1 cellular context compared by ENCODE assay signal in the genomic region with DNA sequence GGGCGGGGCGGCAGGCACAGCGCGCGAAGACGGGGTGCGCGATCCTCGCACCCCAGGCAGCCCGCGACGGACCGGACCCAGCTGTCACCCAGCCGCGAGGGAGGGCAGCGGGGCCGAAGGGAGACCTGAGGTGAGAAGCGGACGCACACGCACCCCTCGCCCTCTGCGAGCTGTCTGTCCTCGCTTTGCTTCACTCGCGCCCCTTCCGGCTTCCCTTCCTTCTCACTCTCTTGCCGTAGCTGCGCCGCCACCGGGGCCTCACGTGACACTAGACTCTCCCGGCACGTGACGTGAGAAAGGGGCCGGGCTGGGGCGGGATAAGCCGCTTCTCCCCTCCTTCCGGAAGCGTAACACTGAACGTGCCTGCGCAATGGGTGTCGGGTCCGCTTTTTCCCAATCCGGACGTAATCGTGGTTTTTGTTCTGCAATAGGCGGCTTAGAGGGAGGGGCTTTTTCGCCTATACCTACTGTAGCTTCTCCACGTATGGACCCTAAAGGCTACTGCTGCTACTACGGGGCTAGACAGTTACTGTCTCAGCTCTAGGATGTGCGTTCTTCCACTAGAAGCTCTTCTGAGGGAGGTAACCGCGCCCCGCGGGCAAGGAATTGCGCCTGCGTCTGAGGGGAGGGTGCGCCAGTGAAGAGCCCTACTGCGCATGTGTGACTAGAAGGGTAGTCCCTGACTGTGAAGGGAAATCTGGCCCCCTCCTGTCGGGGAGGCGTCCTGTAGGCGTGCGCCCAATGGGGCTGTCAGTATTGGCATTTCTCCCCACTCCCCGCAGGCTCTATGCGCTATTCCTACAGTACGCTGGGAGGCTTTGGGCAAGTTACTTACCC.
TF ChIP-seq lines count a peak whose summit lies in the region.

A gene (minus strand): TSS at position 270 of the 837 bp plus-strand sequence. CDS start 434 bp downstream, outside the sequence.
A gene with protein sequence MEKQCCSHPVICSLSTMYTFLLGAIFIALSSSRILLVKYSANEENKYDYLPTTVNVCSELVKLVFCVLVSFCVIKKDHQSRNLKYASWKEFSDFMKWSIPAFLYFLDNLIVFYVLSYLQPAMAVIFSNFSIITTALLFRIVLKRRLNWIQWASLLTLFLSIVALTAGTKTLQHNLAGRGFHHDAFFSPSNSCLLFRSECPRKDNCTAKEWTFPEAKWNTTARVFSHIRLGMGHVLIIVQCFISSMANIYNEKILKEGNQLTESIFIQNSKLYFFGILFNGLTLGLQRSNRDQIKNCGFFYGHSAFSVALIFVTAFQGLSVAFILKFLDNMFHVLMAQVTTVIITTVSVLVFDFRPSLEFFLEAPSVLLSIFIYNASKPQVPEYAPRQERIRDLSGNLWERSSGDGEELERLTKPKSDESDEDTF (plus strand): TSS at position 353 of the 837 bp plus-strand sequence. CDS start 1,359 bp downstream, outside the sequence.

TF ChIP-seq in HepG2, 621 proteins besides CTCF, POLR2A, EP300 and RAD21 (continued from another document and continues in another):
- TF ChIP-seq, protein P1, sequence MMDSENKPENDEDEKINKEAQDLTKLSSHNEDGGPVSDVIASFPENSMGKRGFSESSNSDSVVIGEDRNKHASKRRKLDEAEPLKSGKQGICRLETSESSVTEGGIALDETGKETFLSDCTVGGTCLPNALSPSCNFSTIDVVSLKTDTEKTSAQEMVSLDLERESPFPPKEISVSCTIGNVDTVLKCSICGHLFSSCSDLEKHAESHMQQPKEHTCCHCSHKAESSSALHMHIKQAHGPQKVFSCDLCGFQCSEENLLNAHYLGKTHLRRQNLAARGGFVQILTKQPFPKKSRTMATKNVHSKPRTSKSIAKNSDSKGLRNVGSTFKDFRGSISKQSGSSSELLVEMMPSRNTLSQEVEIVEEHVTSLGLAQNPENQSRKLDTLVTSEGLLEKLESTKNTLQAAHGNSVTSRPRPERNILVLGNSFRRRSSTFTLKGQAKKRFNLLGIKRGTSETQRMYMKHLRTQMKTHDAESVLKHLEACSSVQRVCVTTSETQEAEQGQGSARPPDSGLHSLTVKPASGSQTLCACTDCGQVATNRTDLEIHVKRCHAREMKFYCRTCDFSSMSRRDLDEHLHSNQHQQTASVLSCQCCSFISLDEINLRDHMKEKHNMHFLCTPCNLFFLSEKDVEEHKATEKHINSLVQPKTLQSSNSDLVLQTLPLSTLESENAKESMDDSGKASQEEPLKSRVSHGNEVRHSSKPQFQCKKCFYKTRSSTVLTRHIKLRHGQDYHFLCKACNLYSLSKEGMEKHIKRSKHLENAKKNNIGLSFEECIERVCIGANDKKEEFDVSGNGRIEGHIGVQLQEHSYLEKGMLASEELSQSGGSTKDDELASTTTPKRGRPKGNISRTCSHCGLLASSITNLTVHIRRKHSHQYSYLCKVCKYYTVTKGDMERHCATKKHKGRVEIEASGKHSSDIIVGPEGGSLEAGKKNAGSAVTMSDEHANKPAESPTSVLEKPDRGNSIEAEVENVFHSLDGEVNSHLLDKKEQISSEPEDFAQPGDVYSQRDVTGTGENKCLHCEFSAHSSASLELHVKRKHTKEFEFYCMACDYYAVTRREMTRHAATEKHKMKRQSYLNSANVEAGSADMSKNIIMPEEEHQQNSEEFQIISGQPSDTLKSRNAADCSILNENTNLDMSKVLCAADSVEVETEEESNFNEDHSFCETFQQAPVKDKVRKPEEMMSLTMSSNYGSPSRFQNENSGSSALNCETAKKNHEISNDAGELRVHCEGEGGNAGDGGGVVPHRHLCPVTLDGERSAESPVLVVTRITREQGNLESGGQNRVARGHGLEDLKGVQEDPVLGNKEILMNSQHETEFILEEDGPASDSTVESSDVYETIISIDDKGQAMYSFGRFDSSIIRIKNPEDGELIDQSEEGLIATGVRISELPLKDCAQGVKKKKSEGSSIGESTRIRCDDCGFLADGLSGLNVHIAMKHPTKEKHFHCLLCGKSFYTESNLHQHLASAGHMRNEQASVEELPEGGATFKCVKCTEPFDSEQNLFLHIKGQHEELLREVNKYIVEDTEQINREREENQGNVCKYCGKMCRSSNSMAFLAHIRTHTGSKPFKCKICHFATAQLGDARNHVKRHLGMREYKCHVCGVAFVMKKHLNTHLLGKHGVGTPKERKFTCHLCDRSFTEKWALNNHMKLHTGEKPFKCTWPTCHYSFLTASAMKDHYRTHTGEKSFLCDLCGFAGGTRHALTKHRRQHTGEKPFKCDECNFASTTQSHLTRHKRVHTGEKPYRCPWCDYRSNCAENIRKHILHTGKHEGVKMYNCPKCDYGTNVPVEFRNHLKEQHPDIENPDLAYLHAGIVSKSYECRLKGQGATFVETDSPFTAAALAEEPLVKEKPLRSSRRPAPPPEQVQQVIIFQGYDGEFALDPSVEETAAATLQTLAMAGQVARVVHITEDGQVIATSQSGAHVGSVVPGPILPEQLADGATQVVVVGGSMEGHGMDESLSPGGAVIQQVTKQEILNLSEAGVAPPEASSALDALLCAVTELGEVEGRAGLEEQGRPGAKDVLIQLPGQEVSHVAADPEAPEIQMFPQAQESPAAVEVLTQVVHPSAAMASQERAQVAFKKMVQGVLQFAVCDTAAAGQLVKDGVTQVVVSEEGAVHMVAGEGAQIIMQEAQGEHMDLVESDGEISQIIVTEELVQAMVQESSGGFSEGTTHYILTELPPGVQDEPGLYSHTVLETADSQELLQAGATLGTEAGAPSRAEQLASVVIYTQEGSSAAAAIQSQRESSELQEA (CRISPR knock-in tag; IDR thresholded peaks at IDR 0.05; ENCODE audit: not compliant biosample characterization), result peak; percentile 59
- TF ChIP-seq, protein P2, sequence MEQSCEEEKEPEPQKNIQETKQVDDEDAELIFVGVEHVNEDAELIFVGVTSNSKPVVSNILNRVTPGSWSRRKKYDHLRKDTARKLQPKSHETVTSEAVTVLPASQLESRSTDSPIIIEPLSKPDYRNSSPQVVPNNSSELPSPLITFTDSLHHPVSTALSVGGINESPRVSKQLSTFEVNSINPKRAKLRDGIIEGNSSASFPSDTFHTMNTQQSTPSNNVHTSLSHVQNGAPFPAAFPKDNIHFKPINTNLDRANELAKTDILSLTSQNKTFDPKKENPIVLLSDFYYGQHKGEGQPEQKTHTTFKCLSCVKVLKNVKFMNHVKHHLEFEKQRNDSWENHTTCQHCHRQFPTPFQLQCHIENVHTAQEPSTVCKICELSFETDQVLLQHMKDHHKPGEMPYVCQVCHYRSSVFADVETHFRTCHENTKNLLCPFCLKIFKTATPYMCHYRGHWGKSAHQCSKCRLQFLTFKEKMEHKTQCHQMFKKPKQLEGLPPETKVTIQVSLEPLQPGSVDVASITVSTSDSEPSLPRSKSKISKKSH (CRISPR knock-in tag; IDR thresholded peaks at IDR 0.05; ENCODE audit: borderline replicate concordance), result no peak; the same call in 1 of the 2 replicates
- TF ChIP-seq, protein P3, sequence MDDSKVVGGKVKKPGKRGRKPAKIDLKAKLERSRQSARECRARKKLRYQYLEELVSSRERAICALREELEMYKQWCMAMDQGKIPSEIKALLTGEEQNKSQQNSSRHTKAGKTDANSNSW (CRISPR knock-in tag; IDR thresholded peaks at IDR 0.05; ENCODE audit: borderline replicate concordance), result peak; percentile 30; the same call in 1 of the 2 replicates
- TF ChIP-seq, protein P4, sequence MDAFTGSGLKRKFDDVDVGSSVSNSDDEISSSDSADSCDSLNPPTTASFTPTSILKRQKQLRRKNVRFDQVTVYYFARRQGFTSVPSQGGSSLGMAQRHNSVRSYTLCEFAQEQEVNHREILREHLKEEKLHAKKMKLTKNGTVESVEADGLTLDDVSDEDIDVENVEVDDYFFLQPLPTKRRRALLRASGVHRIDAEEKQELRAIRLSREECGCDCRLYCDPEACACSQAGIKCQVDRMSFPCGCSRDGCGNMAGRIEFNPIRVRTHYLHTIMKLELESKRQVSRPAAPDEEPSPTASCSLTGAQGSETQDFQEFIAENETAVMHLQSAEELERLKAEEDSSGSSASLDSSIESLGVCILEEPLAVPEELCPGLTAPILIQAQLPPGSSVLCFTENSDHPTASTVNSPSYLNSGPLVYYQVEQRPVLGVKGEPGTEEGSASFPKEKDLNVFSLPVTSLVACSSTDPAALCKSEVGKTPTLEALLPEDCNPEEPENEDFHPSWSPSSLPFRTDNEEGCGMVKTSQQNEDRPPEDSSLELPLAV (CRISPR knock-in tag; conservative IDR thresholded peaks at IDR 0.05; ENCODE audit: low read depth), result no peak
- TF ChIP-seq SMAD9 (CRISPR knock-in tag; IDR thresholded peaks at IDR 0.05), result no peak
- peak; percentile 51 for TF ChIP-seq RBM39 (IDR thresholded peaks at IDR 0.05; ENCODE audit: low read depth, low read length, poor library complexity, severe bottlenecking)
- TF ChIP-seq, protein P5, sequence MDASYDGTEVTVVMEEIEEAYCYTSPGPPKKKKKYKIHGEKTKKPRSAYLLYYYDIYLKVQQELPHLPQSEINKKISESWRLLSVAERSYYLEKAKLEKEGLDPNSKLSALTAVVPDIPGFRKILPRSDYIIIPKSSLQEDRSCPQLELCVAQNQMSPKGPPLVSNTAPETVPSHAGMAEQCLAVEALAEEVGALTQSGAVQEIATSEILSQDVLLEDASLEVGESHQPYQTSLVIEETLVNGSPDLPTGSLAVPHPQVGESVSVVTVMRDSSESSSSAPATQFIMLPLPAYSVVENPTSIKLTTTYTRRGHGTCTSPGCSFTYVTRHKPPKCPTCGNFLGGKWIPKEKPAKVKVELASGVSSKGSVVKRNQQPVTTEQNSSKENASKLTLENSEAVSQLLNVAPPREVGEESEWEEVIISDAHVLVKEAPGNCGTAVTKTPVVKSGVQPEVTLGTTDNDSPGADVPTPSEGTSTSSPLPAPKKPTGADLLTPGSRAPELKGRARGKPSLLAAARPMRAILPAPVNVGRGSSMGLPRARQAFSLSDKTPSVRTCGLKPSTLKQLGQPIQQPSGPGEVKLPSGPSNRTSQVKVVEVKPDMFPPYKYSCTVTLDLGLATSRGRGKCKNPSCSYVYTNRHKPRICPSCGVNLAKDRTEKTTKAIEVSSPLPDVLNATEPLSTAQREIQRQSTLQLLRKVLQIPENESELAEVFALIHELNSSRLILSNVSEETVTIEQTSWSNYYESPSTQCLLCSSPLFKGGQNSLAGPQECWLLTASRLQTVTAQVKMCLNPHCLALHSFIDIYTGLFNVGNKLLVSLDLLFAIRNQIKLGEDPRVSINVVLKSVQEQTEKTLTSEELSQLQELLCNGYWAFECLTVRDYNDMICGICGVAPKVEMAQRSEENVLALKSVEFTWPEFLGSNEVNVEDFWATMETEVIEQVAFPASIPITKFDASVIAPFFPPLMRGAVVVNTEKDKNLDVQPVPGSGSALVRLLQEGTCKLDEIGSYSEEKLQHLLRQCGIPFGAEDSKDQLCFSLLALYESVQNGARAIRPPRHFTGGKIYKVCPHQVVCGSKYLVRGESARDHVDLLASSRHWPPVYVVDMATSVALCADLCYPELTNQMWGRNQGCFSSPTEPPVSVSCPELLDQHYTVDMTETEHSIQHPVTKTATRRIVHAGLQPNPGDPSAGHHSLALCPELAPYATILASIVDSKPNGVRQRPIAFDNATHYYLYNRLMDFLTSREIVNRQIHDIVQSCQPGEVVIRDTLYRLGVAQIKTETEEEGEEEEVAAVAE (CRISPR knock-in tag; IDR thresholded peaks at IDR 0.05; ENCODE audit: borderline replicate concordance), result peak; percentile 64; the same call in 1 of the 2 replicates
- TF ChIP-seq, protein P6, sequence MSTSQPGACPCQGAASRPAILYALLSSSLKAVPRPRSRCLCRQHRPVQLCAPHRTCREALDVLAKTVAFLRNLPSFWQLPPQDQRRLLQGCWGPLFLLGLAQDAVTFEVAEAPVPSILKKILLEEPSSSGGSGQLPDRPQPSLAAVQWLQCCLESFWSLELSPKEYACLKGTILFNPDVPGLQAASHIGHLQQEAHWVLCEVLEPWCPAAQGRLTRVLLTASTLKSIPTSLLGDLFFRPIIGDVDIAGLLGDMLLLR (CRISPR knock-in tag; IDR thresholded peaks at IDR 0.05), result peak; percentile 72
- peak in 1 of 2 experiments; percentile 75; a peak in 2 of 4 replicates for TF ChIP-seq KLF16 (CRISPR knock-in tag; IDR thresholded peaks at IDR 0.05)
- no peak for TF ChIP-seq ZNF780A (CRISPR knock-in tag; IDR thresholded peaks at IDR 0.05)
- TF ChIP-seq MTA1 (CRISPR knock-in tag; IDR thresholded peaks at IDR 0.05; ENCODE audit: borderline replicate concordance), result no peak; the same call in 1 of the 2 replicates
- TF ChIP-seq, protein P7, sequence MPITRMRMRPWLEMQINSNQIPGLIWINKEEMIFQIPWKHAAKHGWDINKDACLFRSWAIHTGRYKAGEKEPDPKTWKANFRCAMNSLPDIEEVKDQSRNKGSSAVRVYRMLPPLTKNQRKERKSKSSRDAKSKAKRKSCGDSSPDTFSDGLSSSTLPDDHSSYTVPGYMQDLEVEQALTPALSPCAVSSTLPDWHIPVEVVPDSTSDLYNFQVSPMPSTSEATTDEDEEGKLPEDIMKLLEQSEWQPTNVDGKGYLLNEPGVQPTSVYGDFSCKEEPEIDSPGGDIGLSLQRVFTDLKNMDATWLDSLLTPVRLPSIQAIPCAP (CRISPR knock-in tag; IDR thresholded peaks at IDR 0.05; ENCODE audit: low read depth), result no peak
- 0 out of 2 replicates have a peak, but pooled peaks have one; percentile 55 for TF ChIP-seq EEA1 (CRISPR knock-in tag; IDR thresholded peaks at IDR 0.05; ENCODE audit: borderline replicate concordance)
- TF ChIP-seq, protein P8, sequence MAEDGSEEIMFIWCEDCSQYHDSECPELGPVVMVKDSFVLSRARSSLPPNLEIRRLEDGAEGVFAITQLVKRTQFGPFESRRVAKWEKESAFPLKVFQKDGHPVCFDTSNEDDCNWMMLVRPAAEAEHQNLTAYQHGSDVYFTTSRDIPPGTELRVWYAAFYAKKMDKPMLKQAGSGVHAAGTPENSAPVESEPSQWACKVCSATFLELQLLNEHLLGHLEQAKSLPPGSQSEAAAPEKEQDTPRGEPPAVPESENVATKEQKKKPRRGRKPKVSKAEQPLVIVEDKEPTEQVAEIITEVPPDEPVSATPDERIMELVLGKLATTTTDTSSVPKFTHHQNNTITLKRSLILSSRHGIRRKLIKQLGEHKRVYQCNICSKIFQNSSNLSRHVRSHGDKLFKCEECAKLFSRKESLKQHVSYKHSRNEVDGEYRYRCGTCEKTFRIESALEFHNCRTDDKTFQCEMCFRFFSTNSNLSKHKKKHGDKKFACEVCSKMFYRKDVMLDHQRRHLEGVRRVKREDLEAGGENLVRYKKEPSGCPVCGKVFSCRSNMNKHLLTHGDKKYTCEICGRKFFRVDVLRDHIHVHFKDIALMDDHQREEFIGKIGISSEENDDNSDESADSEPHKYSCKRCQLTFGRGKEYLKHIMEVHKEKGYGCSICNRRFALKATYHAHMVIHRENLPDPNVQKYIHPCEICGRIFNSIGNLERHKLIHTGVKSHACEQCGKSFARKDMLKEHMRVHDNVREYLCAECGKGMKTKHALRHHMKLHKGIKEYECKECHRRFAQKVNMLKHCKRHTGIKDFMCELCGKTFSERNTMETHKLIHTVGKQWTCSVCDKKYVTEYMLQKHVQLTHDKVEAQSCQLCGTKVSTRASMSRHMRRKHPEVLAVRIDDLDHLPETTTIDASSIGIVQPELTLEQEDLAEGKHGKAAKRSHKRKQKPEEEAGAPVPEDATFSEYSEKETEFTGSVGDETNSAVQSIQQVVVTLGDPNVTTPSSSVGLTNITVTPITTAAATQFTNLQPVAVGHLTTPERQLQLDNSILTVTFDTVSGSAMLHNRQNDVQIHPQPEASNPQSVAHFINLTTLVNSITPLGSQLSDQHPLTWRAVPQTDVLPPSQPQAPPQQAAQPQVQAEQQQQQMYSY (CRISPR knock-in tag; IDR thresholded peaks at IDR 0.05), result no peak
- TF ChIP-seq ELF1 (CRISPR knock-in tag; IDR thresholded peaks at IDR 0.05), result peak; percentile 95
- no peak; the same call in 1 of the 2 replicates for TF ChIP-seq TMF1 (CRISPR knock-in tag; IDR thresholded peaks at IDR 0.05; ENCODE audit: low read depth)
- TF ChIP-seq, protein P9, sequence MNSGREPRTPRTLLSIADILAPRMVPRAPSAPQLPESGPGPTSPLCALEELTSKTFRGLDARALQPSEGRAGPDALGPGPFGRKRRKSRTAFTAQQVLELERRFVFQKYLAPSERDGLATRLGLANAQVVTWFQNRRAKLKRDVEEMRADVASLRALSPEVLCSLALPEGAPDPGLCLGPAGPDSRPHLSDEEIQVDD (CRISPR knock-in tag; IDR thresholded peaks at IDR 0.05; ENCODE audit: borderline replicate concordance), result no peak
- TF ChIP-seq RCOR2 (CRISPR knock-in tag; IDR thresholded peaks at IDR 0.05), result peak; percentile 41; the same call in 1 of the 2 replicates
